Comparison of ENCODE assay signal across 8 cellular contexts in the genomic region with DNA sequence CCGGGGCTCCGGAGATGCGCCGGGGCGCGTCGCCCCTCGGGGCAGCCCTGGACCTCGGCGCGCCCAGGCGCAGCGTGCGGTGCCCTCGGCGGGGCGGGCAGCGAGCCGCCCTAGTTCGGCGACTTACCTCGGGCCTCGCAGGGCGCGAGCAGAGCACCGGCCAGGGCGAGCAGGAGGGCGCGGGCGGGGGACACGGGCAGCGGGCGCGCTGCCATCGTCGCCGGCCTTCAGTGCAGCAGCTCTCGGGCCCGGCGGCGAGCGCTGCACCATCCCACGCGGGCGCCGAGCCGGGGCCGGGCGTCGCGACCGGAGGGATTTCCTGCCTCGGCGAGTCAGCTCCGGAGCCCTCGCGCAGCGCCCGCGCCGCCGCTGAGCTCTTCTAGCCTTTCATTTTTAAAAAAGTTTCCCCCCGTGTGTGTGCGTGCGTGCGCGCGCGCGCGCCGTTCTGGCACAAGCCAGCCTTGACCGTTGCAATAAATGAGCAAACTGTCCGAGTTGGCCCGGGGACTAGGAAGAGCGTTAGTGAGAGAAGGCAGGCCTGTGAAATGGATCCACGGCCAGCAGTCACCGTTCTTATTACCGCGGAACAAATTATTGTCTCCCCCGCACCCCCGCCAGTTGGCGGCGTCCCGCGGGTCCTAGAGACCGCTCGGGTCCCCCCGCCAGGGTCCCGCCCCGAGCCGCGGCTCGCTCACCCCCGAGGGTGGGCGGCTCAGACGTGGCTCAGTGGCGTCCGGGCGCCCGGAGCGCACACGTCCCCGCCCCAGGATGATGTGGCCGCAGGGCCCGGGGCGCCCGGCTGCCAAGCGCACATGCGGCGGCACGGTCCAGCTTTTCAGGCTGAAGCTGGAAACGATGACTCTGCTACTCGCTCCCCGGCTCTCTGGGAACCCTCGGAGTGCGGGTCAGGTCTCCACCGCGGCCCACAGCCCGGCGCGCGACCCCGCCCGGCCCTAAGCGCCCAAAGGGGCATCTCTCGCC. TPM values are rescaled to one million over a fixed set of nuclear protein-coding genes. Genes with fewer than 3 reads are reported as not detected.
A peak's percentile ranks its signal among the peaks of the same experiment; 100 is the strongest.
DNase-seq lines count a peak whose midpoint lies in the region; ATAC-seq and TF ChIP-seq lines count a peak whose summit lies in the region.

A gene with protein sequence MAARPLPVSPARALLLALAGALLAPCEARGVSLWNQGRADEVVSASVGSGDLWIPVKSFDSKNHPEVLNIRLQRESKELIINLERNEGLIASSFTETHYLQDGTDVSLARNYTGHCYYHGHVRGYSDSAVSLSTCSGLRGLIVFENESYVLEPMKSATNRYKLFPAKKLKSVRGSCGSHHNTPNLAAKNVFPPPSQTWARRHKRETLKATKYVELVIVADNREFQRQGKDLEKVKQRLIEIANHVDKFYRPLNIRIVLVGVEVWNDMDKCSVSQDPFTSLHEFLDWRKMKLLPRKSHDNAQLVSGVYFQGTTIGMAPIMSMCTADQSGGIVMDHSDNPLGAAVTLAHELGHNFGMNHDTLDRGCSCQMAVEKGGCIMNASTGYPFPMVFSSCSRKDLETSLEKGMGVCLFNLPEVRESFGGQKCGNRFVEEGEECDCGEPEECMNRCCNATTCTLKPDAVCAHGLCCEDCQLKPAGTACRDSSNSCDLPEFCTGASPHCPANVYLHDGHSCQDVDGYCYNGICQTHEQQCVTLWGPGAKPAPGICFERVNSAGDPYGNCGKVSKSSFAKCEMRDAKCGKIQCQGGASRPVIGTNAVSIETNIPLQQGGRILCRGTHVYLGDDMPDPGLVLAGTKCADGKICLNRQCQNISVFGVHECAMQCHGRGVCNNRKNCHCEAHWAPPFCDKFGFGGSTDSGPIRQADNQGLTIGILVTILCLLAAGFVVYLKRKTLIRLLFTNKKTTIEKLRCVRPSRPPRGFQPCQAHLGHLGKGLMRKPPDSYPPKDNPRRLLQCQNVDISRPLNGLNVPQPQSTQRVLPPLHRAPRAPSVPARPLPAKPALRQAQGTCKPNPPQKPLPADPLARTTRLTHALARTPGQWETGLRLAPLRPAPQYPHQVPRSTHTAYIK (minus strand): TSS at position 547 of the 981 bp plus-strand sequence. CDS start 332 bp downstream, at position 215.

- TF ChIP-seq CTCF in MCF 10A (IDR thresholded peaks at IDR 0.05; ENCODE audit: unreplicated experiment), result no peak

- no peak within 1 kb of the TSS; the same call in 1 of the 2 replicates for H3K9ac ChIP-seq in iPS-20b (ENCODE audit: low read depth, low read length)
- H3K9ac ChIP-seq in skeletal muscle tissue (ENCODE audit: low read depth in 1 of 3, low read length in 3 of 3), result peak within 1 kb of the TSS in 1 of 3 donors; percentile 32

- intact Hi-C loops in Right ventricle myocardium inferior (cut with DNase I) (loop anchor here (2.0 kb wide), 1 partner anchor 407 kb away; no protein-coding TSS in a partner anchor), cardiac septum (cut with DNase I) (loop anchor here (1.0 to 5.0 kb wide), 2 partner anchors 114 to 405 kb away; no protein-coding TSS in a partner anchor), MCF 10A (cut with micrococcal nuclease) (loop anchor here (1.0 to 10.0 kb wide), 9 partner anchors 72 to 519 kb away; no protein-coding TSS in a partner anchor)

- no peaks in the 10 kb centered on the region; the same call in 1 of the 2 replicates for H3K4me1 ChIP-seq in iPS-20b (ENCODE audit: insufficient read depth, low read length)
- peaks cover 0 to 6% (median 0%) of the 10 kb centered on the region in 3 donors for H3K4me1 ChIP-seq in skeletal muscle tissue (ENCODE audit: control insufficient read depth in 3 of 3, insufficient read depth in 3 of 3, low read length in 3 of 3)

- ATAC-seq in Right ventricle myocardium inferior (peak; percentile 76), GM19397 (IDR thresholded peaks at IDR 0.05; ENCODE audit: unreplicated experiment) (no peak)

- H3K4me3 ChIP-seq in iPS-20b (ENCODE audit: low read length) (peak within 1 kb of the TSS; percentile 81), skeletal muscle tissue (ENCODE audit: low read length in 3 of 3) (peak within 1 kb of the TSS in 2 of 3 donors; percentile 45 to 59)

- CTCF ChIA-PET in MCF 10A (lab: Yijun Ruan, JAX), result interaction anchor here (0.6 to 2.5 kb wide), 5 partner anchors 115 to 577 kb away, joined by 3 to 7 read pairs (median 5); no protein-coding TSS in a partner anchor

- no peaks in the 10 kb centered on the region for H3K9me3 Mint-ChIP-seq in MCF 10A (ENCODE audit: unreplicated experiment)

- H3K27me3 ChIP-seq in iPS-20b (ENCODE audit: insufficient read depth, low read length) (peaks cover 56% of the 10 kb centered on the region), skeletal muscle tissue (ENCODE audit: control insufficient read depth in 3 of 3, insufficient read depth in 3 of 3, low read length in 3 of 3) (peaks cover 3 to 30% (median 10%) of the 10 kb centered on the region in 3 donors)

- H3K36me3 ChIP-seq in iPS-20b (ENCODE audit: insufficient read depth, low read depth, low read length) (no peaks in the 10 kb centered on the region), skeletal muscle tissue (ENCODE audit: control insufficient read depth in 3 of 3, insufficient read depth in 3 of 3, low read length in 3 of 3) (no peaks in the 10 kb centered on the region)

- H3K9me3 ChIP-seq in iPS-20b (ENCODE audit: insufficient read depth, low read depth, low read length), result no peaks in the 10 kb centered on the region
- H3K9me3 ChIP-seq in skeletal muscle tissue (ENCODE audit: control insufficient read depth in 3 of 3, low read length in 3 of 3), result no peaks in the 10 kb centered on the region

- H3K4me3 Mint-ChIP-seq in MCF 10A (ENCODE audit: unreplicated experiment), result peak within 1 kb of the TSS; percentile 86

- H3K27ac Mint-ChIP-seq in MCF 10A (ENCODE audit: low read depth, unreplicated experiment), result peak within 1 kb of the TSS; percentile 18

- H3K36me3 Mint-ChIP-seq in MCF 10A (ENCODE audit: insufficient read depth, unreplicated experiment), result no peaks in the 10 kb centered on the region

- H3K27ac ChIP-seq in iPS-20b (ENCODE audit: low read length), result no peak within 1 kb of the TSS
- peak within 1 kb of the TSS; percentile 4 for H3K27ac ChIP-seq in skeletal muscle tissue (ENCODE audit: low read depth, low read length)

- POLR2A ChIA-PET in MCF 10A (lab: Yijun Ruan, JAX), result no interaction called here

- DNase-seq in Right ventricle myocardium inferior (ENCODE audit: missing footprints) (peak; percentile 77), cardiac septum (ENCODE audit: low spot score) (no peak), MCF 10A (ENCODE audit: unreplicated experiment) (peak; percentile 58), NCI-H2171 (lab: John Stamatoyannopoulos, UW) (no peak), NCI-H187 treated with DMSO at 0.1 percent for 48 hours (lab: John Stamatoyannopoulos, UW) (no peak)

- peaks cover 11% of the 10 kb centered on the region for H3K27me3 Mint-ChIP-seq in MCF 10A (ENCODE audit: insufficient read depth, unreplicated experiment)

- peaks cover 9% of the 10 kb centered on the region for H3K4me1 Mint-ChIP-seq in MCF 10A (ENCODE audit: insufficient read depth, unreplicated experiment)

- no TSS peak for BruUV-seq in MCF 10A (replicated peaks; lab: Mats Ljungman, UMichigan)

RNA-seq across cellular contexts. Expression of the gene that starts here (rescaled TPM):
- 0.35 TPM for total RNA-seq in Right ventricle myocardium inferior
- 1.3 TPM for total RNA-seq in cardiac septum
- total RNA-seq in MCF 10A (2022), result 2.2 and 3.1 TPM in 2 replicates
- 13.0 TPM for total RNA-seq in skeletal muscle tissue

Comparison
In these comparisons a context has a peak if more than half of its experiments do, and no peak if none do; other contexts are left out.
1. Peak in DNase-seq and ATAC-seq in Right ventricle myocardium inferior; RNA of the gene not detected or under 1 TPM.